Comparison of ENCODE assay signal across 13 cellular contexts in the genomic region with DNA sequence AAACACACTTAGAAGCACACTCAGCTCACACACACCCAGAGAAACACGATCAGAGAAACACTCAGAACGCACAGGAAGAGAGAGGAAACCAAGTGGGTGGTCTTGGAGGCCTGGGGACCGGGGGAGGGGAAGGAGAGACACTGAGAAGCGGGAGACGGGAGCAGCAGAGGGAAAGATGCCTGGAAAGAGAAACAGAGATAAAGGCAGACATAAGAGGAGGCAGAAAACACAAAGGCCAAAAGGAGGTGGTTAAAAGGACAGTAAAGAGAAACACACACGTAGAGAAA. TPM values are rescaled to one million over a fixed set of nuclear protein-coding genes. Genes with fewer than 3 reads are reported as not detected.
DNase-seq lines count a peak whose midpoint lies in the region; ATAC-seq, FAIRE-seq and TF ChIP-seq lines count a peak whose summit lies in the region.
"Had no signal": no experiment of that assay in that cellular context is flagged by ENCODE, and none has a peak within 500 bp of the region (broad histone marks: within the 10 kb centered on the region; RNA-seq: fewer than 3 reads in every experiment).

No MANE protein-coding gene starts in this region.

- peaks cover 2% of the 10 kb centered on the region for H3K27me3 Mint-ChIP-seq in astrocyte (ENCODE audit: low read depth, unreplicated experiment)

- H4K20me1 ChIP-seq in astrocyte (ENCODE audit: insufficient read depth, low read length): peaks cover 3% of the 10 kb centered on the region

- H3K27me3 ChIP-seq in astrocyte (ENCODE audit: insufficient read depth, low read length) (no peaks in the 10 kb centered on the region), sigmoid colon (no peaks in the 10 kb centered on the region)

- TF ChIP-seq POLR2A in sigmoid colon (IDR thresholded peaks at IDR 0.05): no peak

- no peak for TF ChIP-seq EP300 in sigmoid colon (IDR thresholded peaks at IDR 0.05)

- no peak overlapping the region for H3K27ac Mint-ChIP-seq in astrocyte (ENCODE audit: unreplicated experiment)
- H3K27ac Mint-ChIP-seq: dendritic cell treated with granulocyte-macrophage colony-stimulating factor and Interleukin-4, amounts not matched to agents 40 ng/mL and 50 ng/mL, for 4 days; T-cell had no signal

- peaks cover 12% of the 10 kb centered on the region for H3K4me1 ChIP-seq in astrocyte (ENCODE audit: insufficient read depth, low read length)
- peaks cover 0 to 20% (median 14%) of the 10 kb centered on the region in 4 donors for H3K4me1 ChIP-seq in sigmoid colon

- ATAC-seq in HG03439 (IDR thresholded peaks at IDR 0.05; ENCODE audit: unreplicated experiment): no peak
- ATAC-seq: T-cell had no signal

- H3K4me1 Mint-ChIP-seq in astrocyte (ENCODE audit: low read depth, unreplicated experiment): peaks cover 18% of the 10 kb centered on the region

- peak overlapping the region; percentile 99 for H3K4me2 ChIP-seq in astrocyte (ENCODE audit: low read length)

- no peak for FAIRE-seq in astrocyte (lab: Jason Lieb, UNC)

- H3K4me3 ChIP-seq in astrocyte (ENCODE audit: insufficient read depth, low read depth, low read length) (peak overlapping the region; percentile 89), iPS-18c (ENCODE audit: insufficient read depth, low read depth, low read length) (peak overlapping the region; percentile 75; the same call in 1 of the 2 replicates), sigmoid colon (peak overlapping the region; percentile 58 to 91 (median 80))

- 39 to 41% methylated on average over 6 of the region's 6 CpGs for WGBS in sigmoid colon, 2 donors

- TF ChIP-seq CTCF in astrocyte (IDR thresholded peaks at IDR 0.05; ENCODE audit: insufficient read depth, low read depth, low read length): no peak
- no peak for TF ChIP-seq CTCF in sigmoid colon (IDR thresholded peaks at IDR 0.05)

- no peaks in the 10 kb centered on the region for H3K9me3 Mint-ChIP-seq in astrocyte (ENCODE audit: unreplicated experiment)
- H3K9me3 Mint-ChIP-seq: dendritic cell treated with granulocyte-macrophage colony-stimulating factor and Interleukin-4, amounts not matched to agents 40 ng/mL and 50 ng/mL, for 4 days; T-cell had no signal

- peaks cover 13% of the 10 kb centered on the region for H3K36me3 Mint-ChIP-seq in astrocyte (ENCODE audit: low read depth, unreplicated experiment)
- H3K36me3 Mint-ChIP-seq: T-cell had no signal

- peak overlapping the region; percentile 93 for H3K9ac ChIP-seq in astrocyte (ENCODE audit: low read length)

- intact Hi-C loops in sigmoid colon (cut with DNase I): loop anchor here (5.0 kb wide), 1 partner anchor 52 kb away; a partner anchor contains a TSS

- H3K36me3 ChIP-seq in astrocyte (ENCODE audit: insufficient read depth, low read length) (peaks cover 14% of the 10 kb centered on the region), sigmoid colon (peaks cover 0 to 24% (median 7%) of the 10 kb centered on the region in 4 donors)

- H2AFZ ChIP-seq in astrocyte (ENCODE audit: low read depth, low read length): peak overlapping the region; percentile 86

- H3K9me3 ChIP-seq in astrocyte (ENCODE audit: insufficient read depth, low read depth, low read length) (no peaks in the 10 kb centered on the region), iPS-18c (ENCODE audit: control insufficient read depth, insufficient read depth, low read length) (no peaks in the 10 kb centered on the region), sigmoid colon (no peaks in the 10 kb centered on the region)

- H3K79me2 ChIP-seq in astrocyte (ENCODE audit: insufficient read depth, low read length): peaks cover 40% of the 10 kb centered on the region

- DNase-seq in ELF-1 (ENCODE audit: low read depth, low spot score) (peak; percentile 40), astrocyte (ENCODE audit: low read depth) (no peak), sigmoid colon (no peak), SW 1271 (lab: John Stamatoyannopoulos, UW) (no peak), NCI-H1092 treated with DMSO at 0.1 percent for 48 hours (lab: John Stamatoyannopoulos, UW) (no peak), AG08395 (ENCODE audit: low spot score) (no peak)
- DNase-seq: left colon; NCI-H2171; stimulated activated CD4-positive, alpha-beta T cell treated with anti-CD3 and anti-CD28 coated beads, Interleukin-1b, Interleukin-23, amount 100 ng/mL, for 48 hours; T-cell had no signal

- H3K4me3 Mint-ChIP-seq in astrocyte (ENCODE audit: unreplicated experiment): no peak overlapping the region
- H3K4me3 Mint-ChIP-seq: dendritic cell treated with granulocyte-macrophage colony-stimulating factor and Interleukin-4, amounts not matched to agents 40 ng/mL and 50 ng/mL, for 4 days; T-cell had no signal

- H3K27ac ChIP-seq in astrocyte (ENCODE audit: low read depth, low read length): peak overlapping the region; percentile 50
- H3K27ac ChIP-seq in sigmoid colon: no peak overlapping the region

RNA-seq across cellular contexts. Expression of a gene that starts 1.3 kb away (rescaled TPM):
- total RNA-seq in astrocyte (59.6 and 62.6 TPM in 2 replicates), sigmoid colon (10 to 100 TPM; 46.0 to 88.1 (median 60.8) TPM)
- 10 to 100 TPM; 23.8 to 63.3 (median 59.5) TPM for polyA plus RNA-seq in sigmoid colon

RNA-seq across cellular contexts. Expression of a gene that starts 52.3 kb away (rescaled TPM):
- total RNA-seq in astrocyte (18.0 and 23.5 TPM in 2 replicates), sigmoid colon (10 to 100 TPM in 3 of 4 donors, 1 to 10 TPM in 1; 6.2 to 21.6 (median 11.5) TPM)
- polyA plus RNA-seq in sigmoid colon: 100 to 1,000 TPM; 123 to 184 (median 135) TPM
